In the genomic region with DNA sequence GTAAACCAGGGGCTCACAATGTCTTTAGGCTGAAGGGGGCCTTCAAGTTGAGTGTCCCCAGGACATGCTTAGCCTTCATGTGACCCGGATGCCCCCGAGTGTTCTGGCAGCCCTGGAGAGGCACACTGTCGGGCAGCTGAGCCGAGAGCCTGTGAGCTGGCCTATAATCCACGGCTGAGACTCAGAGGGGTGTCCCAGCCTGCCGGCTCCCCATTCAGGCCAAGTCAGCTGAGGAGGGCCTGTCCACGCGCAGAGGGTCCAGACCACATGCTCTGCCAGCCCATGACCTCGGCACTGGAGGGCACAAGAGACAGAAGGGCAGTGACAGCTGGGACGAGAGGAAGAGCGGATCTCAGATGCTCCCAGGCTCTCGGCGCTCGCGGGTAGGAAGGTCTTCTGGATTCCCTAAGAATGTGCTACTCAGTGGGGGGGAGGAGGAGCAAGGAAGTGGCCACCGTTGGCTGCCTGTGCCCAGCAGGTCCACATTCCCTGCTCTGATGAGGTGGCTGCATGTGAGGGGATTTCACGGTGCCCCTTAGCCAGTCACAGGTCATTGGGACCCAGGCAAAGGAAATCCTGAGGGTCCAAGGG, we compare ENCODE assay signal across 17 cellular contexts.
DNase-seq lines count a peak whose midpoint lies in the region; FAIRE-seq and TF ChIP-seq lines count a peak whose summit lies in the region.
"Had no signal": no experiment of that assay in that cellular context is flagged by ENCODE, and none has a peak within 500 bp of the region (broad histone marks: within the 10 kb centered on the region; RNA-seq: fewer than 3 reads in every experiment).

No MANE protein-coding gene starts in this region.

- H4K20me1 ChIP-seq in H1 (replicated peaks in 1 of 2; ENCODE audit: control insufficient read depth in 1 of 2, insufficient read depth in 2 of 2, low read length in 2 of 2), result no peaks in the 10 kb centered on the region

- no peak overlapping the region; the same call in 1 of the 2 replicates for H4K8ac ChIP-seq in H1 (ENCODE audit: extremely low read depth, insufficient read depth, low read length)

- DNase-seq in D341Med (ENCODE audit: low spot score) (peak; percentile 12), NCI-H524 treated with DMSO at 0.1 percent for 48 hours (lab: John Stamatoyannopoulos, UW) (peak; percentile 11), H1 (ENCODE audit: low read depth in 1 of 2, low spot score in 2 of 2) (no peak), KG1 (lab: John Stamatoyannopoulos, UW) (no peak), UCSD-AML1 (lab: John Stamatoyannopoulos, UW; ENCODE audit: unreplicated experiment) (no peak), NCI-H187 treated with DMSO at 0.1 percent for 48 hours (lab: John Stamatoyannopoulos, UW) (no peak)
- DNase-seq in effector CD8-positive, alpha-beta T cell (lab: John Stamatoyannopoulos, UW), result no peak
- DNase-seq: CD8-positive, alpha-beta T cell; H9; NCI-H2107; NCI-H510A; PC-9; SW 1271 had no signal

- H3K9me3 ChIP-seq in H1 (ENCODE audit: insufficient read depth in 2 of 2, low read depth in 1 of 2, low read length in 1 of 2), result no peaks in the 10 kb centered on the region
- no peaks in the 10 kb centered on the region for H3K9me3 ChIP-seq in neutrophil
- H3K9me3 ChIP-seq: A549, SJSA1 had no signal

- TF ChIP-seq CTCF in H1 (IDR thresholded peaks at IDR 0.05; ENCODE audit: control extremely low read depth in 1 of 3, insufficient read depth in 1 of 3, low read depth in 1 of 3, low read length in 3 of 3) (no peak), neutrophil (IDR thresholded peaks at IDR 0.05) (no peak)

- no peak for FAIRE-seq in H1 (lab: Jason Lieb, UNC)
- FAIRE-seq: A549, HTR-8/SVneo had no signal

- no peak overlapping the region for H2BK20ac ChIP-seq in H1 (ENCODE audit: low read length)

- H3K23me2 ChIP-seq in H1 (ENCODE audit: low read depth, low read length), result no peaks in the 10 kb centered on the region

- H3K27ac ChIP-seq in H1 (ENCODE audit: low read depth, low read length), result no peak overlapping the region
- peak overlapping the region; percentile 64 for H3K27ac ChIP-seq in neutrophil
- H3K27ac ChIP-seq: A549, PC-9, SJSA1 had no signal

- TF ChIP-seq POLR2A in H1 (IDR thresholded peaks at IDR 0.05; ENCODE audit: control extremely low read depth in 1 of 2, low read depth in 2 of 2, low read length in 2 of 2), result no peak

- no peaks in the 10 kb centered on the region for H3K79me1 ChIP-seq in H1 (ENCODE audit: low read depth, low read length)

- POLR2A ChIA-PET in H1 (lab: Charles Lee; ENCODE audit: partially characterized antibody), result interaction anchor here (0.9 kb wide), 1 partner anchor 521 kb away, joined by 3 read pairs; the partner anchor contains the start of gene LYRM4

- H2AFZ ChIP-seq in H1 (ENCODE audit: low read length), result no peak overlapping the region
- H2AFZ ChIP-seq: PC-9 had no signal

- H2BK15ac ChIP-seq in H1 (ENCODE audit: low read length), result no peak overlapping the region; the same call in 1 of the 2 replicates

- H3K4me1 ChIP-seq in H1 (replicated peaks in 1 of 4; ENCODE audit: control insufficient read depth in 3 of 4, insufficient read depth in 4 of 4, low read length in 3 of 4) (peaks cover 1 to 11% (median 5%) of the 10 kb centered on the region in 4 experiments; a peak in 5 of 7 replicates), neutrophil (ENCODE audit: control insufficient read depth in 1 of 2, insufficient read depth in 1 of 2, low read depth in 1 of 2, low read length in 1 of 2) (peaks cover 37 to 45% of the 10 kb centered on the region in 2 experiments)
- H3K4me1 ChIP-seq: A549, SJSA1 had no signal

- 78% methylated on average over 17 of the region's 17 CpGs; no CpG with 5 or more reads in 1 of the 2 experiments for WGBS in H1 (ENCODE audit: extremely low coverage in 1 of 2, insufficient coverage in 1 of 2, insufficient read length in 1 of 2, insufficient replicate concordance in 2 of 2, low coverage in 1 of 2, low lambda C conversion rate in 2 of 2, missing lambda C conversion rate in 1 of 2), 2 experiments

- no peak overlapping the region for H2AK5ac ChIP-seq in H1 (ENCODE audit: low read depth, low read length)

- H3K14ac ChIP-seq in H1 (ENCODE audit: insufficient read length), result no peak overlapping the region

- TF ChIP-seq EP300 in H1 (IDR thresholded peaks at IDR 0.05; ENCODE audit: borderline replicate concordance in 1 of 2, low read depth in 2 of 2, low read length in 2 of 2), result no peak

- H3K4me2 ChIP-seq in H1 (ENCODE audit: insufficient read depth in 1 of 2, low read depth in 2 of 2, low read length in 2 of 2), result no peak overlapping the region
- H3K4me2 ChIP-seq: A549, PC-9 had no signal

- H2BK120ac ChIP-seq in H1 (replicated peaks; ENCODE audit: low read depth, low read length), result no peak overlapping the region

- no peak overlapping the region for H3K23ac ChIP-seq in H1 (ENCODE audit: insufficient read length)

- H3K4me3 ChIP-seq in H1 (ENCODE audit: extremely low read depth in 1 of 4, insufficient read depth in 2 of 4, low read depth in 3 of 4, low read length in 4 of 4), result no peak overlapping the region
- H3K4me3 ChIP-seq in neutrophil (ENCODE audit: low read depth in 1 of 2, low read length in 1 of 2), result no peak overlapping the region
- H3K4me3 ChIP-seq: A549, PC-9, SJSA1 had no signal

- no peak overlapping the region for H3K9ac ChIP-seq in H1 (replicated peaks in 1 of 4; ENCODE audit: extremely low read depth in 1 of 4, low read depth in 3 of 4, low read length in 3 of 4)

- H3K36me3 ChIP-seq in H1 (ENCODE audit: control insufficient read depth in 2 of 4, insufficient read depth in 4 of 4, low read length in 3 of 4) (no peaks in the 10 kb centered on the region), neutrophil (no peaks in the 10 kb centered on the region)
- H3K36me3 ChIP-seq: SJSA1 had no signal

- no peaks in the 10 kb centered on the region for H3K27me3 ChIP-seq in H1 (replicated peaks in 1 of 4; ENCODE audit: control insufficient read depth in 3 of 4, extremely low read depth in 1 of 4, insufficient read depth in 3 of 4, low read length in 3 of 4)
- H3K27me3 ChIP-seq in neutrophil, result no peaks in the 10 kb centered on the region
- H3K27me3 ChIP-seq: SJSA1 had no signal

- no peak overlapping the region; the same call in 1 of the 2 replicates for H3K18ac ChIP-seq in H1 (ENCODE audit: extremely low read depth, low read length)

- no peak overlapping the region for H3K4ac ChIP-seq in H1 (replicated peaks; ENCODE audit: insufficient read length, low read depth, low read length)

- no peak overlapping the region for H3K56ac ChIP-seq in H1 (replicated peaks; ENCODE audit: insufficient read length, low read depth, low read length)

- no peak overlapping the region for H4K91ac ChIP-seq in H1 (replicated peaks; ENCODE audit: insufficient read length, low read length)

- no peaks in the 10 kb centered on the region for H3K79me2 ChIP-seq in H1 (ENCODE audit: control insufficient read depth in 1 of 2, insufficient read depth in 2 of 2, low read length in 2 of 2)

- peak overlapping the region; percentile 80; the same call in 1 of the 2 replicates for H2BK12ac ChIP-seq in H1 (ENCODE audit: low read depth, low read length)

- H2BK5ac ChIP-seq in H1 (ENCODE audit: low read depth, low read length), result no peak overlapping the region

- CTCF ChIA-PET in H1 (lab: Charles Lee; ENCODE audit: partially characterized antibody), result interaction anchor here (3.6 kb wide), 1 partner anchor 10 kb away, joined by 9 read pairs; no protein-coding TSS in a partner anchor

- no peak for TF ChIP-seq RAD21 in H1 (IDR thresholded peaks at IDR 0.05 in 1 of 2, conservative IDR thresholded peaks at IDR 0.05 in 1 of 2; ENCODE audit: low read depth in 2 of 2, low read length in 2 of 2)

- H4K5ac ChIP-seq in H1 (ENCODE audit: insufficient read length, low read depth, low read length), result no peak overlapping the region

TF ChIP-seq in H1, 55 proteins besides CTCF, POLR2A, EP300 and RAD21:
- TF ChIP-seq TEAD4 (IDR thresholded peaks at IDR 0.05; ENCODE audit: low read depth, low read length), result peak; percentile 82
- no peak for TF ChIP-seq TAF1 (IDR thresholded peaks at IDR 0.05; ENCODE audit: low read depth, low read length)
- TF ChIP-seq BRCA1 (IDR thresholded peaks at IDR 0.05; ENCODE audit: low read depth, low read length), result no peak

Comparison
In these comparisons a context has a peak if more than half of its experiments do, and no peak if none do; other contexts are left out.
1. DNase-seq: peak in D341Med (single experiment) and NCI-H524 treated with DMSO at 0.1 percent for 48 hours (single experiment); none in H1 (0 of 2), KG1 (single experiment), effector CD8-positive, alpha-beta T cell (single experiment), UCSD-AML1 (single experiment) and NCI-H187 treated with DMSO at 0.1 percent for 48 hours (single experiment).